ENCODE assay signal across 19 cellular contexts in the genomic region with DNA sequence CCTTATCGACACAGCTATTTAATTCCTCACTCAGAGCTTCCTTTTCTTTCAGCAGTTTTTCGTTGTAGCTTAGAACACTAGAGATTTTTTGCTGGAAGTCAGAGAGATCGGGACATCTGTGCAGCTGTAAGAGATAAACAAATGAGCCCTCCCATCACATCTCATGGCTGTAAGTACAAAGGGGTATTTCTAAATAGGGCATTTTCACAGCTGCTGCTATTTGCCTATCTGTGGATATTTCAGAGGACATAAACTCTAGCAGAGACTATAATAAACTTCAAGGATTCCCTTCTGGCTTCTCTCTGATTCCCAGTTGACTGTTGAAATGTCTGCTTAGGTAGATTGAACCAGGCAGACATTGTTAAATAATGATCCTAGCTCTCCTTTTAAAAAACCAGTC.
DNase-seq lines count a peak whose midpoint lies in the region; ATAC-seq and TF ChIP-seq lines count a peak whose summit lies in the region.
"Had no signal": no experiment of that assay in that cellular context is flagged by ENCODE, and none has a peak within 500 bp of the region (broad histone marks: within the 10 kb centered on the region; RNA-seq: fewer than 3 reads in every experiment).

No MANE protein-coding gene starts in this region.

- H3K27me3 Mint-ChIP-seq in stimulated activated naive CD8-positive, alpha-beta T cell treated with anti-CD3 and anti-CD28 coated beads, Interleukin-15, Interleukin-2, amounts not matched to agents 100 ng/mL and 50 ng/mL, for 24 hours, result no peaks in the 10 kb centered on the region
- H3K27me3 Mint-ChIP-seq in stimulated activated naive CD8-positive, alpha-beta T cell treated with anti-CD3 and anti-CD28 coated beads, Interleukin-15, amount 100 ng/mL, for 72 hours, result no peaks in the 10 kb centered on the region
- H3K27me3 Mint-ChIP-seq in osteocyte (ENCODE audit: unreplicated experiment), result no peaks in the 10 kb centered on the region

- no peak overlapping the region for H3K4me2 ChIP-seq in hepatocyte
- H3K4me2 ChIP-seq: BLaER1 treated with 17β-estradiol and CSF1 and Interleukin-3, amounts not matched to agents 10 nM and 100 nM had no signal

- no peaks in the 10 kb centered on the region for H3K9me3 ChIP-seq in hepatocyte (ENCODE audit: low read depth)

- no peak for DNase-seq in stimulated activated naive CD8-positive, alpha-beta T cell treated with anti-CD3 and anti-CD28 coated beads, Interleukin-15, amount 100 ng/mL, for 72 hours
- DNase-seq in fibroblast of villous mesenchyme (ENCODE audit: low read depth) (peak; percentile 68), osteocyte (ENCODE audit: extremely low spot score, unreplicated experiment) (no peak), hepatocyte (ENCODE audit: low spot score) (no peak), T-helper 1 cell (no peak), NCI-H2029 treated with DMSO at 0.1 percent for 48 hours (lab: John Stamatoyannopoulos, UW) (no peak)
- DNase-seq: DMS79 treated with DMSO at 0.1 percent for 48 hours, GM23248, HCEC 1CT, MV-4-11, NCI-H1417, NCI-H1930, NCI-H2171 treated with DMSO at 0.1 percent for 48 hours, NCI-H446 treated with DMSO at 0.1 percent for 48 hours, NCI-H774, RPMI8226 had no signal

- peaks cover 36% of the 10 kb centered on the region for H3K4me1 Mint-ChIP-seq in stimulated activated naive CD8-positive, alpha-beta T cell treated with anti-CD3 and anti-CD28 coated beads, Interleukin-15, Interleukin-2, amounts not matched to agents 100 ng/mL and 50 ng/mL, for 24 hours (ENCODE audit: low read depth)
- peaks cover 34% of the 10 kb centered on the region for H3K4me1 Mint-ChIP-seq in stimulated activated naive CD8-positive, alpha-beta T cell treated with anti-CD3 and anti-CD28 coated beads, Interleukin-15, amount 100 ng/mL, for 72 hours
- H3K4me1 Mint-ChIP-seq in osteocyte (ENCODE audit: unreplicated experiment), result peaks cover 31% of the 10 kb centered on the region

- H3K79me2 ChIP-seq in hepatocyte, result no peaks in the 10 kb centered on the region

- H3K4me3 ChIP-seq in fibroblast of villous mesenchyme (ENCODE audit: low read depth, low read length) (no peak overlapping the region), hepatocyte (no peak overlapping the region)
- H3K4me3 ChIP-seq: BLaER1 treated with 17β-estradiol and CSF1 and Interleukin-3, amounts not matched to agents 10 nM and 100 nM; GM23248 had no signal

- H4K20me1 ChIP-seq in hepatocyte (ENCODE audit: insufficient read depth, poor library complexity, severe bottlenecking), result no peaks in the 10 kb centered on the region

- no peak overlapping the region for H2AFZ ChIP-seq in hepatocyte
- H2AFZ ChIP-seq: GM23248 had no signal

- no peak for TF ChIP-seq CTCF in fibroblast of villous mesenchyme (IDR thresholded peaks at IDR 0.05; ENCODE audit: insufficient read depth, low read depth, low read length)
- TF ChIP-seq CTCF in osteocyte (IDR thresholded peaks at IDR 0.05), result no peak
- TF ChIP-seq CTCF in hepatocyte (IDR thresholded peaks at IDR 0.05; ENCODE audit: poor library complexity), result no peak

- H3K9me3 Mint-ChIP-seq in stimulated activated naive CD8-positive, alpha-beta T cell treated with anti-CD3 and anti-CD28 coated beads, Interleukin-15, Interleukin-2, amounts not matched to agents 100 ng/mL and 50 ng/mL, for 24 hours, result no peaks in the 10 kb centered on the region
- H3K9me3 Mint-ChIP-seq in stimulated activated naive CD8-positive, alpha-beta T cell treated with anti-CD3 and anti-CD28 coated beads, Interleukin-15, amount 100 ng/mL, for 72 hours, result no peaks in the 10 kb centered on the region
- H3K9me3 Mint-ChIP-seq in osteocyte (ENCODE audit: unreplicated experiment), result peaks cover 5% of the 10 kb centered on the region

- H3K36me3 Mint-ChIP-seq in stimulated activated naive CD8-positive, alpha-beta T cell treated with anti-CD3 and anti-CD28 coated beads, Interleukin-15, Interleukin-2, amounts not matched to agents 100 ng/mL and 50 ng/mL, for 24 hours (ENCODE audit: low read depth), result peaks cover 64% of the 10 kb centered on the region
- H3K36me3 Mint-ChIP-seq in osteocyte (ENCODE audit: unreplicated experiment), result peaks cover 35% of the 10 kb centered on the region

- H3K36me3 ChIP-seq in hepatocyte (replicated peaks; ENCODE audit: insufficient read depth, low read depth), result no peaks in the 10 kb centered on the region

- no peaks in the 10 kb centered on the region for H3K27me3 ChIP-seq in hepatocyte
- H3K27me3 ChIP-seq: BLaER1 treated with 17β-estradiol and CSF1 and Interleukin-3, amounts not matched to agents 10 nM and 100 nM had no signal

- WGBS in hepatocyte (ENCODE audit: low lambda C conversion rate, missing lambda C conversion rate), result 79% methylated on average over 3 of the region's 3 CpGs

- H3K4me1 ChIP-seq in hepatocyte (ENCODE audit: insufficient read depth), result no peaks in the 10 kb centered on the region

- peak overlapping the region; percentile 19 for H3K27ac Mint-ChIP-seq in stimulated activated naive CD8-positive, alpha-beta T cell treated with anti-CD3 and anti-CD28 coated beads, Interleukin-15, Interleukin-2, amounts not matched to agents 100 ng/mL and 50 ng/mL, for 24 hours
- H3K27ac Mint-ChIP-seq in stimulated activated naive CD8-positive, alpha-beta T cell treated with anti-CD3 and anti-CD28 coated beads, Interleukin-15, amount 100 ng/mL, for 72 hours, result peak overlapping the region in 1 of 2 donors; percentile 23
- peak overlapping the region; percentile 8 for H3K27ac Mint-ChIP-seq in osteocyte (ENCODE audit: unreplicated experiment)

- no peak overlapping the region for H3K27ac ChIP-seq in hepatocyte
- H3K27ac ChIP-seq: BLaER1 treated with 17β-estradiol and CSF1 and Interleukin-3, amounts not matched to agents 10 nM and 100 nM; GM23248 had no signal

- H3K4me3 Mint-ChIP-seq in stimulated activated naive CD8-positive, alpha-beta T cell treated with anti-CD3 and anti-CD28 coated beads, Interleukin-15, Interleukin-2, amounts not matched to agents 100 ng/mL and 50 ng/mL, for 24 hours, result no peak overlapping the region
- no peak overlapping the region for H3K4me3 Mint-ChIP-seq in stimulated activated naive CD8-positive, alpha-beta T cell treated with anti-CD3 and anti-CD28 coated beads, Interleukin-15, amount 100 ng/mL, for 72 hours
- no peak overlapping the region for H3K4me3 Mint-ChIP-seq in osteocyte (ENCODE audit: unreplicated experiment)

- no peak for ATAC-seq in stimulated activated naive CD8-positive, alpha-beta T cell treated with anti-CD3 and anti-CD28 coated beads, Interleukin-15, amount 100 ng/mL, for 72 hours
- ATAC-seq in SK-N-SH treated with all-trans-retinoic acid at 6 μM for 48 hours, result no peak

- H3K9me2 ChIP-seq in hepatocyte (replicated peaks; ENCODE audit: insufficient read depth), result no peaks in the 10 kb centered on the region

TF ChIP-seq in SK-N-SH treated with all-trans-retinoic acid at 6 μM for 48 hours, 23 proteins besides CTCF, POLR2A, EP300 and RAD21:
- TF ChIP-seq ISL1 (CRISPR knock-in tag; IDR thresholded peaks at IDR 0.05), result no peak
- TF ChIP-seq, protein P1, sequence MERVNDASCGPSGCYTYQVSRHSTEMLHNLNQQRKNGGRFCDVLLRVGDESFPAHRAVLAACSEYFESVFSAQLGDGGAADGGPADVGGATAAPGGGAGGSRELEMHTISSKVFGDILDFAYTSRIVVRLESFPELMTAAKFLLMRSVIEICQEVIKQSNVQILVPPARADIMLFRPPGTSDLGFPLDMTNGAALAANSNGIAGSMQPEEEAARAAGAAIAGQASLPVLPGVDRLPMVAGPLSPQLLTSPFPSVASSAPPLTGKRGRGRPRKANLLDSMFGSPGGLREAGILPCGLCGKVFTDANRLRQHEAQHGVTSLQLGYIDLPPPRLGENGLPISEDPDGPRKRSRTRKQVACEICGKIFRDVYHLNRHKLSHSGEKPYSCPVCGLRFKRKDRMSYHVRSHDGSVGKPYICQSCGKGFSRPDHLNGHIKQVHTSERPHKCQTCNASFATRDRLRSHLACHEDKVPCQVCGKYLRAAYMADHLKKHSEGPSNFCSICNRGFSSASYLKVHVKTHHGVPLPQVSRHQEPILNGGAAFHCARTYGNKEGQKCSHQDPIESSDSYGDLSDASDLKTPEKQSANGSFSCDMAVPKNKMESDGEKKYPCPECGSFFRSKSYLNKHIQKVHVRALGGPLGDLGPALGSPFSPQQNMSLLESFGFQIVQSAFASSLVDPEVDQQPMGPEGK (CRISPR knock-in tag; IDR thresholded peaks at IDR 0.05; ENCODE audit: borderline replicate concordance), result no peak
- TF ChIP-seq, protein P2, sequence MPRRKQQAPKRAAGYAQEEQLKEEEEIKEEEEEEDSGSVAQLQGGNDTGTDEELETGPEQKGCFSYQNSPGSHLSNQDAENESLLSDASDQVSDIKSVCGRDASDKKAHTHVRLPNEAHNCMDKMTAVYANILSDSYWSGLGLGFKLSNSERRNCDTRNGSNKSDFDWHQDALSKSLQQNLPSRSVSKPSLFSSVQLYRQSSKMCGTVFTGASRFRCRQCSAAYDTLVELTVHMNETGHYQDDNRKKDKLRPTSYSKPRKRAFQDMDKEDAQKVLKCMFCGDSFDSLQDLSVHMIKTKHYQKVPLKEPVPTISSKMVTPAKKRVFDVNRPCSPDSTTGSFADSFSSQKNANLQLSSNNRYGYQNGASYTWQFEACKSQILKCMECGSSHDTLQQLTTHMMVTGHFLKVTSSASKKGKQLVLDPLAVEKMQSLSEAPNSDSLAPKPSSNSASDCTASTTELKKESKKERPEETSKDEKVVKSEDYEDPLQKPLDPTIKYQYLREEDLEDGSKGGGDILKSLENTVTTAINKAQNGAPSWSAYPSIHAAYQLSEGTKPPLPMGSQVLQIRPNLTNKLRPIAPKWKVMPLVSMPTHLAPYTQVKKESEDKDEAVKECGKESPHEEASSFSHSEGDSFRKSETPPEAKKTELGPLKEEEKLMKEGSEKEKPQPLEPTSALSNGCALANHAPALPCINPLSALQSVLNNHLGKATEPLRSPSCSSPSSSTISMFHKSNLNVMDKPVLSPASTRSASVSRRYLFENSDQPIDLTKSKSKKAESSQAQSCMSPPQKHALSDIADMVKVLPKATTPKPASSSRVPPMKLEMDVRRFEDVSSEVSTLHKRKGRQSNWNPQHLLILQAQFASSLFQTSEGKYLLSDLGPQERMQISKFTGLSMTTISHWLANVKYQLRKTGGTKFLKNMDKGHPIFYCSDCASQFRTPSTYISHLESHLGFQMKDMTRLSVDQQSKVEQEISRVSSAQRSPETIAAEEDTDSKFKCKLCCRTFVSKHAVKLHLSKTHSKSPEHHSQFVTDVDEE (CRISPR knock-in tag; IDR thresholded peaks at IDR 0.05), result no peak
- no peak for TF ChIP-seq ARNTL (CRISPR knock-in tag; IDR thresholded peaks at IDR 0.05; ENCODE audit: borderline replicate concordance, low read depth)
- TF ChIP-seq OSR1 (CRISPR knock-in tag; IDR thresholded peaks at IDR 0.05), result no peak
- TF ChIP-seq BACH2 (CRISPR knock-in tag; IDR thresholded peaks at IDR 0.05; ENCODE audit: borderline replicate concordance), result no peak
- no peak for TF ChIP-seq RARB (CRISPR knock-in tag; IDR thresholded peaks at IDR 0.05)
- no peak for TF ChIP-seq ZNF565 (CRISPR knock-in tag; conservative IDR thresholded peaks at IDR 0.05; ENCODE audit: low read depth)
- no peak for TF ChIP-seq GLIS3 (CRISPR knock-in tag; IDR thresholded peaks at IDR 0.05)
- no peak for TF ChIP-seq TCF4 (CRISPR knock-in tag; IDR thresholded peaks at IDR 0.05; ENCODE audit: borderline replicate concordance)
